ENCODE assay signal across 9 cellular contexts in genomic region chr7:85890244-85890811, GRCh38.
A peak's percentile ranks its signal among the peaks of the same experiment; 100 is the strongest.
DNase-seq lines count a peak whose midpoint lies in the region; ATAC-seq and TF ChIP-seq lines count a peak whose summit lies in the region.
"Had no signal": no experiment of that assay in that cellular context is flagged by ENCODE, and none has a peak within 500 bp of the region (broad histone marks: within the 10 kb centered on the region; RNA-seq: fewer than 3 reads in every experiment).

No MANE protein-coding gene starts in this region.

- no peaks in the 10 kb centered on the region for H3K27me3 ChIP-seq in adrenal gland
- H3K27me3 ChIP-seq: BLaER1 had no signal

- no peak overlapping the region for H3K27ac ChIP-seq in adrenal gland
- H3K27ac ChIP-seq: BLaER1 had no signal

- no peak overlapping the region for H3K4me3 ChIP-seq in adrenal gland
- H3K4me3 ChIP-seq: BLaER1 had no signal

- no peaks in the 10 kb centered on the region for H3K27me3 Mint-ChIP-seq in T-helper 2 cell treated with Interferon-gamma antibody and Interleukin-4, amounts not matched to agents 5 μg/mL and 100 μg/mL, for 36 hours (ENCODE audit: low read depth)

- no peak for TF ChIP-seq POLR2A in adrenal gland (IDR thresholded peaks at IDR 0.05)

- no peaks in the 10 kb centered on the region for H3K36me3 Mint-ChIP-seq in T-helper 2 cell treated with Interferon-gamma antibody and Interleukin-4, amounts not matched to agents 5 μg/mL and 100 μg/mL, for 36 hours (ENCODE audit: low read depth)

- no peak overlapping the region for H3K27ac Mint-ChIP-seq in T-helper 2 cell treated with Interferon-gamma antibody and Interleukin-4, amounts not matched to agents 5 μg/mL and 100 μg/mL, for 36 hours

- H3K4me1 ChIP-seq in adrenal gland (replicated peaks in 1 of 2): no peaks in the 10 kb centered on the region
- H3K4me1 ChIP-seq: BLaER1 had no signal

- H3K4me1 Mint-ChIP-seq in T-helper 2 cell treated with Interferon-gamma antibody and Interleukin-4, amounts not matched to agents 5 μg/mL and 100 μg/mL, for 36 hours (ENCODE audit: low read depth): no peaks in the 10 kb centered on the region

- TF ChIP-seq CTCF in adrenal gland (IDR thresholded peaks at IDR 0.05): peak; percentile 32 to 66 (median 54)

- H3K4me3 Mint-ChIP-seq in T-helper 2 cell treated with Interferon-gamma antibody and Interleukin-4, amounts not matched to agents 5 μg/mL and 100 μg/mL, for 36 hours: no peak overlapping the region

- H3K9me3 Mint-ChIP-seq in T-helper 2 cell treated with Interferon-gamma antibody and Interleukin-4, amounts not matched to agents 5 μg/mL and 100 μg/mL, for 36 hours: no peaks in the 10 kb centered on the region

- peak; percentile 66 for ATAC-seq in HG02840 (IDR thresholded peaks at IDR 0.05; ENCODE audit: low FRiP score, unreplicated experiment)
- ATAC-seq in GM21717 (IDR thresholded peaks at IDR 0.05; ENCODE audit: unreplicated experiment): no peak

- intact Hi-C loops in adrenal gland (cut with DNase I): loop anchor here in 1 of 2 donors (5.0 to 10.0 kb wide), 2 partner anchors 582 to 1014 kb away; no protein-coding TSS in a partner anchor

- H3K9me3 ChIP-seq in adrenal gland (replicated peaks in 1 of 3): no peaks in the 10 kb centered on the region
- H3K9me3 ChIP-seq: BLaER1 had no signal

- no peaks in the 10 kb centered on the region for H3K36me3 ChIP-seq in adrenal gland (replicated peaks in 1 of 2)
- H3K36me3 ChIP-seq: BLaER1 had no signal

- DNase-seq in NCI-H1436 (lab: John Stamatoyannopoulos, UW) (peak; percentile 17), NCI-H1436 treated with DMSO at 0.1 percent for 48 hours (lab: John Stamatoyannopoulos, UW) (no peak), NCI-H1694 (lab: John Stamatoyannopoulos, UW) (peak; percentile 11), adrenal gland (no peak), kidney tubule cell (ENCODE audit: low spot score) (peak; percentile 39)
- no peak for DNase-seq in T-helper 2 cell treated with Interferon-gamma antibody and Interleukin-4, amounts not matched to agents 5 μg/mL and 100 μg/mL, for 36 hours (ENCODE audit: low spot score)

Comparison
In these comparisons a context has a peak if more than half of its experiments do, and no peak if none do; other contexts are left out.
1. DNase-seq: peak in NCI-H1436 (single experiment), NCI-H1694 (single experiment) and kidney tubule cell (single experiment); none in NCI-H1436 treated with DMSO at 0.1 percent for 48 hours (single experiment), adrenal gland (0 of 7) and T-helper 2 cell treated with Interferon-gamma antibody and Interleukin-4, amounts not matched to agents 5 μg/mL and 100 μg/mL, for 36 hours (single experiment).